10 cellular contexts compared by ENCODE assay signal in the genomic region with DNA sequence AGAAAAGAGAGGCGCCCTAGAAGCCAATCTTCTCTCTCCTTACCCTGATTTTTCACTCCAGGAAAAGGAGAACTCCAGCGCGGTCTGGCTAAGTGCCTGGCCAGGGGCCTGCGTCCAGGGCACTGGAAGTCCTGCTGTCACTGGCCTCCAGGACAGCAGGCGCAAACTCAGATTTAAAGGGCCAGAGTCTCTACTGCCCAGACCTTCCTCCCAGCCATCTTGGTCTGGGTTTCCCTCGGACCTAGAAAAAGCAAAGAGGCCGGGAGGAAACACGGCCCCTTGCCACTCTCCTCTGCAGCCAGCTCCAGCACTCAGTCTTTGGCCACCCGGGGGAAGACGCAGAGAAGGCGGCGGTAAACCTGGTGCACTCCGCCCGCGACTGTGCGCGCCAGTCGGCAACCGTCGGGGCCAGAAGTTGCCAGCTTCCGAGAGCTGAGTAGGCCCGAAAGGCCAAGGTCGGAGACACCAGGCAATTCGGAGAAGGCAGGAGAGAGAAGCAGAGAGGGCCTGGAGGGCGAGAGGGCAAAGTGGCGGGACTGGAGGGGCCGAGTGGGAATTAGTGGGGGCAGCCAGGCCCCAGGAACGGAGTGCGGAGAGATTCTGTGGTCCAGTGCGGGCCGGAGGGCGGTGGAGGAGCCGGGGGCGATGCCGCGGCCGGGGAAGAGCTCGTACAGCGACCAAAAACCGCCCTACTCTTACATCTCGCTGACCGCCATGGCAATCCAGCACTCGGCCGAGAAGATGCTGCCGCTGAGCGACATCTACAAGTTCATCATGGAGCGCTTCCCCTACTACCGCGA. TPM values are rescaled to one million over a fixed set of nuclear protein-coding genes. Genes with fewer than 3 reads are reported as not detected.
DNase-seq lines count a peak whose midpoint lies in the region; ATAC-seq and TF ChIP-seq lines count a peak whose summit lies in the region.
"Had no signal": no experiment of that assay in that cellular context is flagged by ENCODE, and none has a peak within 500 bp of the region (broad histone marks: within the 10 kb centered on the region; RNA-seq: fewer than 3 reads in every experiment).

Gene FOXB2 (plus strand): TSS at position 646 of the 800 bp plus-strand sequence. CDS start 0 bp downstream, at position 646.

- peak within 1 kb of the TSS; percentile 42 for H3K9ac ChIP-seq in mesendoderm (ENCODE audit: low read length)

- no peak within 1 kb of the TSS for H2BK120ac ChIP-seq in mesendoderm (ENCODE audit: low read depth, low read length)

- H4K5ac ChIP-seq in mesendoderm (ENCODE audit: low read length): no peak within 1 kb of the TSS

- no peaks in the 10 kb centered on the region for H3K79me1 ChIP-seq in mesendoderm (ENCODE audit: low read length)

- no peaks in the 10 kb centered on the region for H3K9me3 ChIP-seq in right cardiac atrium (ENCODE audit: control insufficient read depth, low read length)
- H3K9me3 ChIP-seq in aorta (ENCODE audit: control insufficient read depth, low read length): no peaks in the 10 kb centered on the region
- no peaks in the 10 kb centered on the region for H3K9me3 ChIP-seq in ovary

- DNase-seq in right cardiac atrium (peak in 2 of 3 donors; percentile 50 to 57), Right ventricle myocardium inferior (ENCODE audit: missing footprints) (no peak), mesendoderm (peak; percentile 40), aorta (peak; percentile 56 to 74), ovary (no peak)
- no peak for DNase-seq in activated naive CD8-positive, alpha-beta T cell treated with anti-CD3 and anti-CD28 coated beads for 36 hours

- TF ChIP-seq CTCF in ovary (IDR thresholded peaks at IDR 0.05): no peak

- H4K8ac ChIP-seq in mesendoderm (ENCODE audit: low read depth, low read length): no peak within 1 kb of the TSS

- H3K23ac ChIP-seq in mesendoderm (ENCODE audit: low read length): peak within 1 kb of the TSS; percentile 66

- TF ChIP-seq POLR2A in ovary (IDR thresholded peaks at IDR 0.05): no peak

- no peak for TF ChIP-seq EP300 in ovary (IDR thresholded peaks at IDR 0.05)

- H3K27me3 Mint-ChIP-seq in activated naive CD8-positive, alpha-beta T cell treated with anti-CD3 and anti-CD28 coated beads for 36 hours: peaks cover 98% of the 10 kb centered on the region

- no peak within 1 kb of the TSS for H3K18ac ChIP-seq in mesendoderm (ENCODE audit: low read length)

- no peak within 1 kb of the TSS for H3K27ac Mint-ChIP-seq in activated naive CD8-positive, alpha-beta T cell treated with anti-CD3 and anti-CD28 coated beads for 36 hours
- H3K27ac Mint-ChIP-seq: natural killer cell treated with Interleukin-12 subunit alpha and Interleukin-12 subunit beta and Interleukin-15 and Interleukin-18, amount 100 ng/mL, for 72 hours had no signal

- H3K56ac ChIP-seq in mesendoderm (ENCODE audit: low read length): peak within 1 kb of the TSS; percentile 60

- H3K36me3 ChIP-seq in mesendoderm (ENCODE audit: control insufficient read depth, insufficient read depth, low read length): no peaks in the 10 kb centered on the region
- no peaks in the 10 kb centered on the region for H3K36me3 ChIP-seq in aorta (ENCODE audit: control insufficient read depth in 1 of 2, insufficient read depth in 2 of 2, low read length in 1 of 2)
- H3K36me3 ChIP-seq in ovary: no peaks in the 10 kb centered on the region

- peaks cover 2% of the 10 kb centered on the region for H3K36me3 Mint-ChIP-seq in activated naive CD8-positive, alpha-beta T cell treated with anti-CD3 and anti-CD28 coated beads for 36 hours

- H2AK5ac ChIP-seq in mesendoderm (ENCODE audit: low read length): no peak within 1 kb of the TSS

- intact Hi-C loops in right cardiac atrium (cut with DNase I): no loop called here
- intact Hi-C loops in Right ventricle myocardium inferior (cut with DNase I): no loop called here
- intact Hi-C loops in aorta (cut with DNase I): no loop called here
- intact Hi-C loops in ovary (cut with DNase I): loop anchor here in 1 of 4 donors (10.0 kb wide), 1 partner anchor 214 kb away; no protein-coding TSS in a partner anchor

- WGBS in right cardiac atrium: 4% methylated on average over 49 of the region's 49 CpGs
- WGBS in mesendoderm (ENCODE audit: extremely low coverage, insufficient coverage, low lambda C conversion rate): no CpG with 5 or more reads among the region's 49 CpGs
- 7 to 8% methylated on average over 49 of the region's 49 CpGs for WGBS in aorta, 2 donors
- 5 to 6% (median 5%) methylated on average over 49 of the region's 49 CpGs for WGBS in ovary, 3 donors

- H3K4me1 Mint-ChIP-seq in activated naive CD8-positive, alpha-beta T cell treated with anti-CD3 and anti-CD28 coated beads for 36 hours: peaks cover 43% of the 10 kb centered on the region

- no peak within 1 kb of the TSS for H3K4ac ChIP-seq in mesendoderm (ENCODE audit: low read depth, low read length)

- no peak within 1 kb of the TSS for H2BK15ac ChIP-seq in mesendoderm (replicated peaks; ENCODE audit: low read depth)

- ATAC-seq in right cardiac atrium (no peak), Right ventricle myocardium inferior (no peak), aorta (ENCODE audit: low FRiP score) (no peak), HG03139 (IDR thresholded peaks at IDR 0.05; ENCODE audit: unreplicated experiment) (no peak), HG03196 (IDR thresholded peaks at IDR 0.05; ENCODE audit: unreplicated experiment) (no peak)
- ATAC-seq: natural killer cell treated with Interleukin-12 subunit alpha and Interleukin-12 subunit beta and Interleukin-15 and Interleukin-18, amount 100 ng/mL, for 72 hours had no signal

- peak within 1 kb of the TSS; percentile 34 for H3K4me3 ChIP-seq in right cardiac atrium (ENCODE audit: low read length)
- H3K4me3 ChIP-seq in mesendoderm (ENCODE audit: low read length): peak within 1 kb of the TSS; percentile 13
- H3K4me3 ChIP-seq in aorta (ENCODE audit: low read length in 2 of 2): no peak within 1 kb of the TSS
- H3K4me3 ChIP-seq in ovary: no peak within 1 kb of the TSS

- H3K79me2 ChIP-seq in mesendoderm (ENCODE audit: control insufficient read depth, insufficient read depth, low read length): no peaks in the 10 kb centered on the region

- no peak within 1 kb of the TSS for H2BK5ac ChIP-seq in mesendoderm (ENCODE audit: low read length)

- H3K27ac ChIP-seq in right cardiac atrium (ENCODE audit: low read length) (no peak within 1 kb of the TSS), mesendoderm (ENCODE audit: low read depth, low read length) (no peak within 1 kb of the TSS), aorta (ENCODE audit: low read depth in 1 of 2, low read length in 2 of 2) (no peak within 1 kb of the TSS), ovary (no peak within 1 kb of the TSS)

- no peaks in the 10 kb centered on the region for H3K27me3 ChIP-seq in right cardiac atrium (ENCODE audit: control insufficient read depth, insufficient read depth)
- peaks cover 78% of the 10 kb centered on the region for H3K27me3 ChIP-seq in mesendoderm (ENCODE audit: insufficient read depth, low read length, poor library complexity)
- no peaks in the 10 kb centered on the region for H3K27me3 ChIP-seq in aorta (ENCODE audit: control insufficient read depth in 1 of 2, insufficient read depth in 2 of 2, low read length in 1 of 2)
- no peaks in the 10 kb centered on the region for H3K27me3 ChIP-seq in ovary

- H3K4me1 ChIP-seq in right cardiac atrium (ENCODE audit: control insufficient read depth, insufficient read depth, low read length) (peaks cover 2% of the 10 kb centered on the region), mesendoderm (ENCODE audit: control insufficient read depth, low read depth, low read length) (peaks cover 5% of the 10 kb centered on the region), aorta (ENCODE audit: control insufficient read depth in 1 of 2, insufficient read depth in 2 of 2, low read length in 2 of 2) (no peaks in the 10 kb centered on the region), ovary (ENCODE audit: insufficient read depth) (peaks cover 6% of the 10 kb centered on the region)

- H3K4me2 ChIP-seq in mesendoderm (ENCODE audit: low read length): peak within 1 kb of the TSS; percentile 78

- no peaks in the 10 kb centered on the region for H3K9me3 Mint-ChIP-seq in activated naive CD8-positive, alpha-beta T cell treated with anti-CD3 and anti-CD28 coated beads for 36 hours
- H3K9me3 Mint-ChIP-seq: natural killer cell treated with Interleukin-12 subunit alpha and Interleukin-12 subunit beta and Interleukin-15 and Interleukin-18, amount 100 ng/mL, for 72 hours had no signal

- peak within 1 kb of the TSS; percentile 47 for H3K4me3 Mint-ChIP-seq in activated naive CD8-positive, alpha-beta T cell treated with anti-CD3 and anti-CD28 coated beads for 36 hours

RNA-seq across cellular contexts. Expression of gene FOXB2, which starts in this region (rescaled TPM):
- not detected for total RNA-seq in right cardiac atrium
- polyA plus RNA-seq in right cardiac atrium: not detected
- not detected for total RNA-seq in Right ventricle myocardium inferior
- not detected for total RNA-seq in activated naive CD8-positive, alpha-beta T cell treated with anti-CD3 and anti-CD28 coated beads for 36 hours
- polyA plus RNA-seq in mesendoderm (2013, experiment 1 of 2): 0.06 TPM
- 0.04 TPM for polyA plus RNA-seq in mesendoderm (2013, experiment 2 of 2)
- not detected for total RNA-seq in aorta
- polyA plus RNA-seq in aorta: not detected
- 1 to 10 TPM in 2 of 7 donors, under 1 TPM in 1, not detected in 4; 0.24 to 3.0 (median 1.6) TPM for total RNA-seq in ovary
- polyA plus RNA-seq in ovary: not detected
- total RNA-seq: fibroblast of lung; natural killer cell treated with Interleukin-12 subunit alpha and Interleukin-12 subunit beta and Interleukin-15 and Interleukin-18, amount 100 ng/mL, for 72 hours had no signal
- polyA plus RNA-seq: fibroblast of lung had no signal

Comparison
In these comparisons a context has a peak if more than half of its experiments do, and no peak if none do; other contexts are left out.
1. Peak in DNase-seq and H3K4me3 ChIP-seq in right cardiac atrium; RNA of the gene not detected or under 1 TPM.
2. Peak in DNase-seq in aorta; RNA of the gene not detected or under 1 TPM.